In genomic region chr4:189983916-189984526, GRCh38 we compare ENCODE assay signal across 5 cellular contexts. TPM values are rescaled to one million over a fixed set of nuclear protein-coding genes. Genes with fewer than 3 reads are reported as not detected.
"Had no signal": no experiment of that assay in that cellular context is flagged by ENCODE, and none has a peak within 500 bp of the region (broad histone marks: within the 10 kb centered on the region; RNA-seq: fewer than 3 reads in every experiment).

No MANE protein-coding gene starts in this region.

RNA-seq across cellular contexts. Expression of gene FRG2, which starts 43.0 kb away (rescaled TPM):
- total RNA-seq: GM23248, GM23338, H1, H9, HFFc6 had no signal
